Comparison of ENCODE assay signal across 19 cellular contexts in the genomic region with DNA sequence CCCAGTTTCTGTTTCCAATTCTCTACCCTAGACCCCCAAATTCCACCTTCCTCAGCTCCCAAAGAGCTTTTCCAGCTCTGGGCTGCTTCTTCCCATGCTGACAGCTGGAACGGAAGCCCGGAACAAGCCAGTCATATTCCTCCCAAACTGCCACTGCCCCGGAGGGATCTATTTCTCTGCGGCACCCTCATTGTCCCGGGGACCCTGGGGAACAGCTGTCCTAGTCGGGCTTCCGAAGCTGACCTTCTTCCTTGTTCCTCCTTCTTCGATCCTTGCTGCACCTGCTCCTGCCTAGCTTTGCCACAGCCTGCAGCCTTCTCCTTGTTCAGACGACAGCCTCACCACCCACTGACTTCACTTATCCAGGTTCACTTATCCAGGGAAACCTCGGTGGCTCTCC.
DNase-seq lines count a peak whose midpoint lies in the region; ATAC-seq and TF ChIP-seq lines count a peak whose summit lies in the region.
"Had no signal": no experiment of that assay in that cellular context is flagged by ENCODE, and none has a peak within 500 bp of the region (broad histone marks: within the 10 kb centered on the region; RNA-seq: fewer than 3 reads in every experiment).

No MANE protein-coding gene starts in this region.

- H3K4me3 Mint-ChIP-seq in endothelial cell (ENCODE audit: unreplicated experiment), result peak overlapping the region; percentile 50
- H3K4me3 Mint-ChIP-seq: CD14-positive monocyte, IgD-negative memory B cell had no signal

- H3K4me1 Mint-ChIP-seq in endothelial cell (ENCODE audit: unreplicated experiment), result peaks cover 77% of the 10 kb centered on the region
- H3K4me1 Mint-ChIP-seq: IgD-negative memory B cell had no signal

- no peaks in the 10 kb centered on the region for H3K9me3 Mint-ChIP-seq in endothelial cell (ENCODE audit: unreplicated experiment)
- H3K9me3 Mint-ChIP-seq: CD8-positive, alpha-beta memory T cell had no signal

- peaks cover 26% of the 10 kb centered on the region for H3K27me3 Mint-ChIP-seq in endothelial cell (ENCODE audit: unreplicated experiment)
- H3K27me3 Mint-ChIP-seq: CD8-positive, alpha-beta memory T cell had no signal

- TF ChIP-seq CTCF in endothelial cell (IDR thresholded peaks at IDR 0.05; ENCODE audit: unreplicated experiment) (no peak), GM10266 (IDR thresholded peaks at IDR 0.05; ENCODE audit: control insufficient read depth, insufficient read depth, low read depth, missing control alignments) (no peak)

- DNase-seq in endothelial cell (ENCODE audit: low spot score) (no peak), myocyte (ENCODE audit: low read depth) (peak; percentile 50), posterior vena cava (ENCODE audit: low spot score) (peak; percentile 25), NCI-H226 (no peak), GM10266 (ENCODE audit: extremely low spot score) (no peak), GM03348 (ENCODE audit: low spot score) (no peak), Right ventricle myocardium superior (no peak)
- DNase-seq: BE2C; Calu3; CD8-positive, alpha-beta memory T cell; DMS79 treated with DMSO at 0.1 percent for 48 hours; MM.1S; NCI-H2029; NCI-H526 treated with DMSO at 0.1 percent for 48 hours; RPMI8226; SHP77 had no signal

- peak overlapping the region; percentile 61 for H3K27ac Mint-ChIP-seq in endothelial cell (ENCODE audit: unreplicated experiment)
- H3K27ac Mint-ChIP-seq: IgD-negative memory B cell had no signal

- H3K36me3 Mint-ChIP-seq in endothelial cell (ENCODE audit: low read depth, unreplicated experiment), result peaks cover 51% of the 10 kb centered on the region
- H3K36me3 Mint-ChIP-seq: CD14-positive monocyte had no signal

- intact Hi-C loops in posterior vena cava (cut with DNase I), result loop anchor here in 1 of 2 donors (5.0 kb wide), 1 partner anchor 1460 kb away; no protein-coding TSS in a partner anchor
- intact Hi-C loops in Right ventricle myocardium superior (cut with DNase I), result no loop called here

- ATAC-seq in Right ventricle myocardium superior (ENCODE audit: poor library complexity), result no peak
- ATAC-seq: HCT116 had no signal

Comparison
In these comparisons a context has a peak if more than half of its experiments do, and no peak if none do; other contexts are left out.
1. DNase-seq: peak in myocyte (single experiment) and posterior vena cava (single experiment); none in endothelial cell (single experiment), NCI-H226 (single experiment), GM10266 (single experiment), GM03348 (single experiment) and Right ventricle myocardium superior (single experiment).